8 cellular contexts compared by ENCODE assay signal in genomic region chr15:71730277-71731144, GRCh38.
A peak's percentile ranks its signal among the peaks of the same experiment; 100 is the strongest.
DNase-seq lines count a peak whose midpoint lies in the region; ATAC-seq, FAIRE-seq and TF ChIP-seq lines count a peak whose summit lies in the region.

No MANE protein-coding gene starts in this region.

- peak; percentile 68 for ATAC-seq in HG02798 (IDR thresholded peaks at IDR 0.05; ENCODE audit: poor library complexity, unreplicated experiment)
- peak; percentile 52 for ATAC-seq in stimulated activated naive CD8-positive, alpha-beta T cell treated with anti-CD3 and anti-CD28 coated beads, Interleukin-15, Interleukin-2, amounts not matched to agents 100 U/mL and 50 U/mL, for 24 hours
- ATAC-seq in HG03108 (IDR thresholded peaks at IDR 0.05; ENCODE audit: unreplicated experiment) = no peak

- no peaks in the 10 kb centered on the region for H3K27me3 ChIP-seq in brain microvascular endothelial cell (replicated peaks)

- FAIRE-seq in RCC 7860 (lab: Jason Lieb, UNC) = peak; percentile 8
- FAIRE-seq in kidney (lab: Jason Lieb, UNC) = no peak

- intact Hi-C loops in kidney (cut with DNase I) = no loop called here

- in situ Hi-C loops in brain microvascular endothelial cell (cut with HindIII; ENCODE audit: low pct_ligation_motif_present, low sequenced_read_pairs) = no loop called here

- peaks cover 0 to 6% of the 10 kb centered on the region in 2 donors for H3K4me1 ChIP-seq in kidney (ENCODE audit: control insufficient read depth in 1 of 2, insufficient read depth in 1 of 2, low read depth in 1 of 2, low read length in 2 of 2)

- peaks cover 12% of the 10 kb centered on the region for H3K36me3 ChIP-seq in brain microvascular endothelial cell (replicated peaks)
- no peaks in the 10 kb centered on the region for H3K36me3 ChIP-seq in kidney (ENCODE audit: control insufficient read depth in 1 of 2, insufficient read depth in 2 of 2, low read length in 2 of 2)

- H3K27ac ChIP-seq in brain microvascular endothelial cell = no peak overlapping the region
- H3K27ac ChIP-seq in kidney (ENCODE audit: low read depth in 2 of 2, low read length in 2 of 2) = no peak overlapping the region

- no peak overlapping the region for H3K4me3 ChIP-seq in brain microvascular endothelial cell (ENCODE audit: low read depth, low read length)
- no peak overlapping the region for H3K4me3 ChIP-seq in kidney (ENCODE audit: low read length in 2 of 2)

- H3K9ac ChIP-seq in kidney (ENCODE audit: low read length in 2 of 2) = no peak overlapping the region

- DNase-seq in NCI-H446 (lab: John Stamatoyannopoulos, UW) (peak; percentile 9 to 44), NCI-H446 treated with DMSO at 0.1 percent for 48 hours (lab: John Stamatoyannopoulos, UW) (no peak), RCC 7860 (ENCODE audit: low spot score) (peak; percentile 47), brain microvascular endothelial cell (peak; percentile 71), kidney (no peak)
- peak; percentile 20 for DNase-seq in stimulated activated naive CD8-positive, alpha-beta T cell treated with anti-CD3 and anti-CD28 coated beads, Interleukin-15, Interleukin-2, amounts not matched to agents 100 U/mL and 50 U/mL, for 24 hours

- H3K9me3 ChIP-seq in kidney (ENCODE audit: control insufficient read depth in 1 of 2, low read length in 2 of 2) = no peaks in the 10 kb centered on the region

- peak; percentile 83 for TF ChIP-seq CTCF in brain microvascular endothelial cell (IDR thresholded peaks at IDR 0.05; ENCODE audit: low read depth, low read length, missing control alignments)
- TF ChIP-seq CTCF in kidney (IDR thresholded peaks at IDR 0.05; ENCODE audit: borderline replicate concordance, extremely low read depth, insufficient read depth) = peak; percentile 77

Comparison
In these comparisons a context has a peak if more than half of its experiments do, and no peak if none do; other contexts are left out.
1. DNase-seq: peak in NCI-H446 (2 of 2), RCC 7860 (single experiment), brain microvascular endothelial cell (single experiment) and stimulated activated naive CD8-positive, alpha-beta T cell treated with anti-CD3 and anti-CD28 coated beads, Interleukin-15, Interleukin-2, amounts not matched to agents 100 U/mL and 50 U/mL, for 24 hours (single experiment); none in NCI-H446 treated with DMSO at 0.1 percent for 48 hours (single experiment) and kidney (single experiment).